Comparison of ENCODE assay signal across 20 cellular contexts in the genomic region with DNA sequence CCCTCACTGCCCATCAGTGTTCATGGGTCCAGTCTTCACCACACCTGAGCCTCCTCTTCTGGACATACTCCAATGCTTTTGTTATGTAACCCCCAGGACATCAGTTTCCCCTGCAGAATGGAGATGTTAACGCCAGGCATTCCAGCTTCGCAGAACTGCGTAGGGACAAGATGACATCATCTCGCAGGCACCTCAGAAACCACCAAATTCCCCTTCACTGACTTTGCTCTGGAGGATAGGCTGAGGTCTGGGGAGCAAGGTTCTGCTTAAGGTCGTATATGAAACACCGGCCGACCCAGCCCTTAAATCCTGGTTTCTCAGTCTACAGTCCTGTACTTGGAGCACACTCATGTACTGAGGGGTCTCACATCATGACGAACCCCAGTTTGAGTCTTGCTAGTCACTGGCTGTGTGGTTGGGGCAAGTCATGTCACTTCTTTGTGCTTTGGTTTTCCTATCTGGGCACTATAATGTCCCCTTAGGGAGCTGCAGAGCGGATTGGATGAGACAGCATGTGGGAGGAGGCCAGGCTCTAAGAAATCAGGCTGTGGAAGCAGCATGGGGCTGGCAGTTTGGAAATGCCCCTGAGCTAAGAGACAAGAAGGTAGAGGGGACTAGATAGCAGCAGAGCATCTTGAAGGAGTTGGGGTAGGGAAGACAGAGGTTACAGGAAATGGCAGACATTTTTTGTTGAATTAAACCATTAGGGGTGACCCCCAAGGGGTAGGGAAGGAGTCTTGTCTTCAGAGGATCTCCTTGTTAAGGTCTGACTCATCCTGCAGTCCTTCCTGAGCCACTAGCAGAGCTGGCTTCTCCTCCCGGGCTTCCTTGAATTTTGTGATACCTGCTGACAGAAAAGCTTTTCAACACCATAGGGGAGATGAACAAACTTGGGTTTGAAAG.
DNase-seq lines count a peak whose midpoint lies in the region; ATAC-seq and TF ChIP-seq lines count a peak whose summit lies in the region.
"Had no signal": no experiment of that assay in that cellular context is flagged by ENCODE, and none has a peak within 500 bp of the region (broad histone marks: within the 10 kb centered on the region; RNA-seq: fewer than 3 reads in every experiment).

No MANE protein-coding gene starts in this region.

- H3K36me3 Mint-ChIP-seq in stimulated activated memory B cell treated with anti-CD40 and anti-IgM and Interleukin-4, amounts not matched to agents 10 μg/mL and 1 μg/mL and 100 μg/mL, for 72 hours: no peaks in the 10 kb centered on the region
- H3K36me3 Mint-ChIP-seq: CD4-positive, CD25-positive, alpha-beta regulatory T cell; naive thymus-derived CD4-positive, alpha-beta T cell; stimulated activated naive B cell treated with anti-CD40 and anti-IgM and Interleukin-4, amounts not matched to agents 10 μg/mL and 1 μg/mL and 100 μg/mL, for 72 hours had no signal

- no peak for TF ChIP-seq POLR2A in gastroesophageal sphincter (IDR thresholded peaks at IDR 0.05)

- in situ Hi-C loops in GM23248 (cut with MboI): no loop called here

- no peak overlapping the region for H3K4me3 Mint-ChIP-seq in stimulated activated memory B cell treated with anti-CD40 and anti-IgM and Interleukin-4, amounts not matched to agents 10 μg/mL and 1 μg/mL and 100 μg/mL, for 72 hours
- H3K4me3 Mint-ChIP-seq: activated CD4-positive, alpha-beta memory T cell treated with anti-CD3 and anti-CD28 coated beads, Interleukin-2, amount 10 ng/mL, durations not matched to agents 7 days and 5 days; CD4-positive, CD25-positive, alpha-beta regulatory T cell; naive thymus-derived CD4-positive, alpha-beta T cell; stimulated activated naive B cell treated with anti-CD40 and anti-IgM and Interleukin-4, amounts not matched to agents 10 μg/mL and 1 μg/mL and 100 μg/mL, for 72 hours had no signal

- DNase-seq in GM23248 (peak; percentile 45), RKO (ENCODE audit: low spot score) (peak; percentile 22), epithelial cell of esophagus (ENCODE audit: low read depth) (peak; percentile 34), osteoblast (ENCODE audit: insufficient read length, low spot score, missing footprints) (peak; percentile 89), activated T-cell treated with anti-CD3 and anti-CD28 coated beads for 4 hours (no peak)
- DNase-seq in activated naive CD4-positive, alpha-beta T cell treated with Interleukin-2 at 50 U/mL for 16 hours: no peak
- DNase-seq: activated CD4-positive, alpha-beta memory T cell treated with anti-CD3 and anti-CD28 coated beads, Interleukin-2, amount 10 ng/mL, durations not matched to agents 7 days and 5 days; CD4-positive, CD25-positive, alpha-beta regulatory T cell; GF-D8; left colon; naive thymus-derived CD4-positive, alpha-beta T cell; NCI-H2081 treated with DMSO at 0.1 percent for 48 hours; NCI-H774; stimulated activated CD4-positive, alpha-beta T cell treated with anti-CD3 and anti-CD28 coated beads, Interleukin-4, amount 100 ng/mL, for 1 hour; stimulated activated naive B cell treated with anti-CD40 and anti-IgM and Interleukin-4, amounts not matched to agents 10 μg/mL and 1 μg/mL and 100 μg/mL, for 72 hours; T-helper 9 cell; upper lobe of right lung had no signal

- H4K20me1 ChIP-seq in GM23248 (ENCODE audit: insufficient read depth) (no peaks in the 10 kb centered on the region), osteoblast (ENCODE audit: insufficient read depth, low read length) (no peaks in the 10 kb centered on the region)

- H3K4me1 ChIP-seq in GM23248 (ENCODE audit: insufficient read depth) (no peaks in the 10 kb centered on the region), osteoblast (ENCODE audit: insufficient read depth, low read length) (peaks cover 8% of the 10 kb centered on the region), gastroesophageal sphincter (peaks cover 0 to 21% (median 4%) of the 10 kb centered on the region in 3 donors)
- H3K4me1 ChIP-seq: upper lobe of right lung had no signal

- TF ChIP-seq CTCF in epithelial cell of esophagus (IDR thresholded peaks at IDR 0.05; ENCODE audit: insufficient read depth, low read depth, low read length, missing control alignments) (no peak), osteoblast (IDR thresholded peaks at IDR 0.05; ENCODE audit: extremely low read depth, low read depth, low read length) (no peak), gastroesophageal sphincter (IDR thresholded peaks at IDR 0.05) (no peak)

- H3K9ac ChIP-seq in GM23248: no peak overlapping the region

- H3F3A ChIP-seq in GM23248 (ENCODE audit: insufficient read depth): no peaks in the 10 kb centered on the region

- H3K27ac ChIP-seq in GM23248 (no peak overlapping the region), osteoblast (ENCODE audit: low read depth, low read length) (no peak overlapping the region), gastroesophageal sphincter (no peak overlapping the region)
- H3K27ac ChIP-seq: HL-60, upper lobe of right lung had no signal

- no peak for ATAC-seq in stimulated activated memory B cell treated with anti-CD40 and anti-IgM and Interleukin-4, amounts not matched to agents 10 μg/mL and 1 μg/mL and 100 μg/mL, for 72 hours
- no peak for ATAC-seq in gastroesophageal sphincter
- ATAC-seq: left colon; naive thymus-derived CD4-positive, alpha-beta T cell; stimulated activated naive B cell treated with anti-CD40 and anti-IgM and Interleukin-4, amounts not matched to agents 10 μg/mL and 1 μg/mL and 100 μg/mL, for 72 hours; upper lobe of right lung had no signal

- H3K9me3 ChIP-seq in GM23248 (ENCODE audit: low read depth): no peaks in the 10 kb centered on the region
- H3K9me3 ChIP-seq in osteoblast (ENCODE audit: low read depth, low read length): no peaks in the 10 kb centered on the region
- H3K9me3 ChIP-seq in gastroesophageal sphincter: no peaks in the 10 kb centered on the region
- H3K9me3 ChIP-seq: upper lobe of right lung had no signal

- H3K9me3 Mint-ChIP-seq in stimulated activated memory B cell treated with anti-CD40 and anti-IgM and Interleukin-4, amounts not matched to agents 10 μg/mL and 1 μg/mL and 100 μg/mL, for 72 hours: no peaks in the 10 kb centered on the region
- H3K9me3 Mint-ChIP-seq: activated CD4-positive, alpha-beta memory T cell treated with anti-CD3 and anti-CD28 coated beads, Interleukin-2, amount 10 ng/mL, durations not matched to agents 7 days and 5 days; naive thymus-derived CD4-positive, alpha-beta T cell; stimulated activated naive B cell treated with anti-CD40 and anti-IgM and Interleukin-4, amounts not matched to agents 10 μg/mL and 1 μg/mL and 100 μg/mL, for 72 hours had no signal

- H3K9me2 ChIP-seq in GM23248 (ENCODE audit: insufficient read depth): no peaks in the 10 kb centered on the region

- H3K27me3 ChIP-seq in GM23248 (replicated peaks; ENCODE audit: insufficient read depth) (peaks cover 31% of the 10 kb centered on the region; the same call in 1 of the 2 replicates), osteoblast (ENCODE audit: insufficient read depth, low read length) (peaks cover 3% of the 10 kb centered on the region), gastroesophageal sphincter (peaks cover 77% of the 10 kb centered on the region)

- TF ChIP-seq EP300 in gastroesophageal sphincter (IDR thresholded peaks at IDR 0.05): no peak

- H3K4me2 ChIP-seq in GM23248 (ENCODE audit: unreplicated experiment) (no peak overlapping the region), osteoblast (ENCODE audit: insufficient read depth, low read length) (peak overlapping the region; percentile 20)

- no peaks in the 10 kb centered on the region for H3K4me1 Mint-ChIP-seq in stimulated activated memory B cell treated with anti-CD40 and anti-IgM and Interleukin-4, amounts not matched to agents 10 μg/mL and 1 μg/mL and 100 μg/mL, for 72 hours
- H3K4me1 Mint-ChIP-seq: activated CD4-positive, alpha-beta memory T cell treated with anti-CD3 and anti-CD28 coated beads, Interleukin-2, amount 10 ng/mL, durations not matched to agents 7 days and 5 days; CD4-positive, CD25-positive, alpha-beta regulatory T cell; naive thymus-derived CD4-positive, alpha-beta T cell; stimulated activated naive B cell treated with anti-CD40 and anti-IgM and Interleukin-4, amounts not matched to agents 10 μg/mL and 1 μg/mL and 100 μg/mL, for 72 hours had no signal

- 67 to 69% methylated on average over 10 of the region's 10 CpGs for WGBS in GM23248 (ENCODE audit: low coverage in 1 of 2, low lambda C conversion rate in 2 of 2, missing lambda C conversion rate in 2 of 2), 2 experiments
- 76 to 80% methylated on average over 3 to 5 of the region's 10 CpGs for WGBS in gastroesophageal sphincter (ENCODE audit: low coverage in 1 of 2), 2 donors

- no peak overlapping the region for H2AFZ ChIP-seq in GM23248
- H2AFZ ChIP-seq in osteoblast (ENCODE audit: low read length): no peak overlapping the region

- no peak overlapping the region for H3K4me3 ChIP-seq in GM23248
- no peak overlapping the region for H3K4me3 ChIP-seq in epithelial cell of esophagus (ENCODE audit: low read length)
- H3K4me3 ChIP-seq in osteoblast (ENCODE audit: insufficient read depth, low read length): no peak overlapping the region
- H3K4me3 ChIP-seq in gastroesophageal sphincter: no peak overlapping the region
- H3K4me3 ChIP-seq: upper lobe of right lung had no signal

- H3K36me3 ChIP-seq in GM23248 (ENCODE audit: low read depth) (no peaks in the 10 kb centered on the region), osteoblast (ENCODE audit: insufficient read depth, low read length) (no peaks in the 10 kb centered on the region), gastroesophageal sphincter (no peaks in the 10 kb centered on the region)
- H3K36me3 ChIP-seq: upper lobe of right lung had no signal

- H3K27ac Mint-ChIP-seq in stimulated activated memory B cell treated with anti-CD40 and anti-IgM and Interleukin-4, amounts not matched to agents 10 μg/mL and 1 μg/mL and 100 μg/mL, for 72 hours: no peak overlapping the region
- H3K27ac Mint-ChIP-seq: activated CD4-positive, alpha-beta memory T cell treated with anti-CD3 and anti-CD28 coated beads, Interleukin-2, amount 10 ng/mL, durations not matched to agents 7 days and 5 days; naive thymus-derived CD4-positive, alpha-beta T cell; stimulated activated naive B cell treated with anti-CD40 and anti-IgM and Interleukin-4, amounts not matched to agents 10 μg/mL and 1 μg/mL and 100 μg/mL, for 72 hours had no signal

- H3K79me2 ChIP-seq in GM23248 (ENCODE audit: insufficient read depth): no peaks in the 10 kb centered on the region
- H3K79me2 ChIP-seq in osteoblast (ENCODE audit: insufficient read depth, low read length): no peaks in the 10 kb centered on the region

- H3K27me3 Mint-ChIP-seq in stimulated activated memory B cell treated with anti-CD40 and anti-IgM and Interleukin-4, amounts not matched to agents 10 μg/mL and 1 μg/mL and 100 μg/mL, for 72 hours: peaks cover 11% of the 10 kb centered on the region

Comparison
In these comparisons a context has a peak if more than half of its experiments do, and no peak if none do; other contexts are left out.
1. DNase-seq: peak in GM23248 (single experiment), RKO (single experiment), epithelial cell of esophagus (single experiment) and osteoblast (single experiment); none in activated T-cell treated with anti-CD3 and anti-CD28 coated beads for 4 hours (single experiment) and activated naive CD4-positive, alpha-beta T cell treated with Interleukin-2 at 50 U/mL for 16 hours (single experiment).